9 cellular contexts compared by ENCODE assay signal in the genomic region with DNA sequence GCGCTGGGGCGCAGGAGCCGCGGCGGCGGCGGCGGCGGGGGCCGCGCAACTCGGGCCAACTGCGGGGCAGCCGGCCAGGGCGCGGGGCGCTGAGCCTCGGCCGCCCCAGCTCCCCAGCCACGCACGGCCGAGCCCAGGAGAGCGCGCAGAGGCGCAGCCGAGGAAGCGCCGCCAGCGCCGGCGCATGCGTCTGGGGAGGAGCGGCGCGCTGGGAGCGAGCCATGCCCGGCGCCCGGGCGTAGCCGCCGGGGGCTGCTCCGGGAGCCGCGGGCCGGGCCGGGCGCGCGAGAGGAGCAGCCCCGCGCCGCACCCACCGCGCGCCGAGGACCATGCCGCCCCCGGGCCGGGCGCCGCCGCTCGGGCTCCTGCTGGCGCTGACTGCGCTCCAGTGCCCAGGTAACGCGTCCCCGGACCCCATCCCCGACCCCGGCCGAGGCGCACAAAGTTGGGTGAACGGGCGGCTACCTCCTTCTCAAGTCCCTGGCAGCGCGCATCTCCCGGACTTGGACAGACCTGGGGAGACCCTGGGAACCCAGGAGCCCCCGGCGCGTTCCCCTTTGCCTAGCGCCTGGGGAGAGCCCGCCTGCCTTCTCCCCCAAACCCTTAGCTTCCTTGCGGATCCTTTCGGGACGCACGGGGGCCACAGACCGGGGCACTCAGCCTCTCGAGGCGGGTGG. TPM values are rescaled to one million over a fixed set of nuclear protein-coding genes. Genes with fewer than 3 reads are reported as not detected.
A peak's percentile ranks its signal among the peaks of the same experiment; 100 is the strongest.
DNase-seq lines count a peak whose midpoint lies in the region; ATAC-seq and TF ChIP-seq lines count a peak whose summit lies in the region.
"Had no signal": no experiment of that assay in that cellular context is flagged by ENCODE, and none has a peak within 500 bp of the region (broad histone marks: within the 10 kb centered on the region; RNA-seq: fewer than 3 reads in every experiment).

No MANE protein-coding gene starts in this region.

- H3K4me1 ChIP-seq in cardiac muscle cell (ENCODE audit: low read depth) (peaks cover 8% of the 10 kb centered on the region), PC-9 (replicated peaks; ENCODE audit: insufficient read depth) (no peaks in the 10 kb centered on the region), urinary bladder (ENCODE audit: insufficient read depth) (no peaks in the 10 kb centered on the region)

- H3K27me3 ChIP-seq in cardiac muscle cell (peaks cover 60% of the 10 kb centered on the region), PC-9 (ENCODE audit: insufficient read depth, low read depth) (peaks cover 59% of the 10 kb centered on the region)

- no peaks in the 10 kb centered on the region for H4K20me1 ChIP-seq in PC-9 (ENCODE audit: insufficient read depth)

- intact Hi-C loops in left ventricle myocardium superior (cut with micrococcal nuclease) (no loop called here), PC-9 (cut with micrococcal nuclease; ENCODE audit: unreplicated experiment) (loop anchor here (10.0 kb wide), 1 partner anchor 282 kb away; no protein-coding TSS in a partner anchor)

- no peak overlapping the region for H2AFZ ChIP-seq in PC-9

- H3K9me3 ChIP-seq in cardiac muscle cell (ENCODE audit: low read depth): no peaks in the 10 kb centered on the region
- no peaks in the 10 kb centered on the region for H3K9me3 ChIP-seq in PC-9 (ENCODE audit: insufficient read depth, low read depth)
- H3K9me3 ChIP-seq in iPS-18c (ENCODE audit: control insufficient read depth, insufficient read depth, low read length): no peaks in the 10 kb centered on the region

- no peak for DNase-seq in cardiac muscle cell (ENCODE audit: low read depth in 1 of 2, low spot score in 1 of 2)
- no peak for DNase-seq in left ventricle myocardium superior
- no peak for DNase-seq in PC-9
- DNase-seq in SIG-M5 (lab: John Stamatoyannopoulos, UW): no peak
- DNase-seq in kidney glomerular epithelial cell (lab: John Stamatoyannopoulos, UW): no peak
- no peak for DNase-seq in epidermal melanocyte (ENCODE audit: insufficient read length, low spot score)
- DNase-seq: activated T-cell treated with anti-CD3 and anti-CD28 coated beads, Interleukin-2, amount 50 U/mL, for 4 hours had no signal

- peak overlapping the region; percentile 50 for H3K4me3 ChIP-seq in cardiac muscle cell
- H3K4me3 ChIP-seq in PC-9: no peak overlapping the region
- peak overlapping the region; percentile 64 for H3K4me3 ChIP-seq in iPS-18c (ENCODE audit: insufficient read depth, low read depth, low read length)
- peak overlapping the region; percentile 56 for H3K4me3 ChIP-seq in urinary bladder (ENCODE audit: low read depth, low read length)

- no peaks in the 10 kb centered on the region for H3K79me2 ChIP-seq in PC-9 (ENCODE audit: low read depth)

- WGBS in urinary bladder: under 1% methylated on average over 90 of the region's 90 CpGs

- TF ChIP-seq CTCF in cardiac muscle cell (IDR thresholded peaks at IDR 0.05; ENCODE audit: low read depth, low read length): no peak
- TF ChIP-seq CTCF in PC-9 (conservative IDR thresholded peaks at IDR 0.05): no peak

- POLR2A ChIA-PET in PC-9 (lab: Charles Lee; ENCODE audit: unreplicated experiment): no interaction called here

- no peak overlapping the region for H3K27ac ChIP-seq in cardiac muscle cell
- H3K27ac ChIP-seq in PC-9: no peak overlapping the region
- H3K27ac ChIP-seq in urinary bladder (ENCODE audit: low read depth): no peak overlapping the region

- peak overlapping the region; percentile 38; the same call in 1 of the 2 replicates for H3K4me2 ChIP-seq in PC-9

- no peaks in the 10 kb centered on the region for H3K9me2 ChIP-seq in PC-9 (ENCODE audit: insufficient read depth)

- CTCF ChIA-PET in PC-9 (lab: Charles Lee): interaction anchor here (0.6 kb wide), 1 partner anchor 1748 kb away, joined by 5 read pairs; no protein-coding TSS in a partner anchor

- ATAC-seq in left ventricle myocardium superior: no peak

- no TSS peak for BruUV-seq in PC-9 (replicated peaks; lab: Mats Ljungman, UMichigan)

- no peaks in the 10 kb centered on the region for H3F3A ChIP-seq in PC-9 (ENCODE audit: insufficient read depth, low read depth)

- H3K36me3 ChIP-seq in cardiac muscle cell (no peaks in the 10 kb centered on the region), PC-9 (ENCODE audit: low read depth) (no peaks in the 10 kb centered on the region), urinary bladder (ENCODE audit: insufficient read depth) (no peaks in the 10 kb centered on the region)

RNA-seq across cellular contexts. Expression of a gene that starts 0.4 kb away (rescaled TPM):
- total RNA-seq in cardiac muscle cell: 2.4 and 2.9 TPM in 2 replicates
- polyA plus RNA-seq in cardiac muscle cell: 2.0 and 2.6 TPM in 2 replicates
- 4.2 TPM for total RNA-seq in left ventricle myocardium superior
- not detected in 2 replicates for total RNA-seq in PC-9 (2021)
- total RNA-seq in urinary bladder: 4.4 TPM
- polyA plus RNA-seq in urinary bladder: 1.0 TPM
